Comparison of ENCODE assay signal across 22 cellular contexts in the genomic region with DNA sequence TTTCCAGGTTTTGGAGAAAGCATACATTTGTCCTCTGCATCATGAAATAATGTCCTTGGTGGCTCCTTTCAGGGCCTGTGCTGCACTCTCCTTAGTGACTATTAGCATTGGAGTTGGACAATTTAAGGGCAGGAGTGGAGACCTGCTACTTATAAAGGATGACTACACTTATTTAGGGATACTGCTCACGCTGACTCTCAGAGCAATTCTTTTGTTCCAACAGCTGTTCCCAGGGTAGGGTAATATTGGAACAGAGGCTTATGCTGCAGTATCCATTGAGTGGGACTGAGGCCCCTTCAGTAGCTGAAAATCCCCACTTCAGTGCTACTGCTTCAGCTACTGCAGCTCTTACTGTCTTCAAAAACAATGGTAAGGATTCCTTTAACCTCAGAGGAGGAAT.
DNase-seq lines count a peak whose midpoint lies in the region; ATAC-seq, FAIRE-seq and TF ChIP-seq lines count a peak whose summit lies in the region.
"Had no signal": no experiment of that assay in that cellular context is flagged by ENCODE, and none has a peak within 500 bp of the region (broad histone marks: within the 10 kb centered on the region; RNA-seq: fewer than 3 reads in every experiment).

No MANE protein-coding gene starts in this region.

- no peak for ATAC-seq in left cardiac atrium
- ATAC-seq in effector memory CD8-positive, alpha-beta T cell (replicated peaks): no peak
- ATAC-seq: activated CD8-positive, alpha-beta T cell treated with anti-CD3 and anti-CD28 coated beads, Interleukin-2, amount 10 ng/mL, durations not matched to agents 7 days and 5 days had no signal

- H3K4me2 ChIP-seq in astrocyte (ENCODE audit: low read length): peak overlapping the region; percentile 54

- no peaks in the 10 kb centered on the region for H3K9me3 Mint-ChIP-seq in astrocyte (ENCODE audit: unreplicated experiment)
- peaks cover 0 to 1% of the 10 kb centered on the region in 2 donors for H3K9me3 Mint-ChIP-seq in effector memory CD8-positive, alpha-beta T cell
- H3K9me3 Mint-ChIP-seq: activated B cell treated with CpG ODN at 0.5 μM for 24 hours; activated T-cell treated with anti-CD3 and anti-CD28 coated beads, Interleukin-2, amount 50 U/mL, for 4 hours; T-helper 1 cell treated with Interleukin-12 subunit alpha and Interleukin-12 subunit beta and Interleukin-4 antibody, amounts not matched to agents 30 μg/mL and 1 μg/mL, for 36 hours had no signal

- H3K4me1 ChIP-seq in left ventricle myocardium inferior (no peaks in the 10 kb centered on the region), astrocyte (ENCODE audit: insufficient read depth, low read length) (peaks cover 44% of the 10 kb centered on the region)

- H4K20me1 ChIP-seq in astrocyte (ENCODE audit: insufficient read depth, low read length): no peaks in the 10 kb centered on the region

- intact Hi-C loops in left ventricle myocardium inferior (cut with micrococcal nuclease) (no loop called here), left cardiac atrium (cut with DNase I) (no loop called here)

- H3K27me3 ChIP-seq in left ventricle myocardium inferior (ENCODE audit: low read depth): no peaks in the 10 kb centered on the region
- no peaks in the 10 kb centered on the region for H3K27me3 ChIP-seq in astrocyte (ENCODE audit: insufficient read depth, low read length)

- peak overlapping the region; percentile 34 for H3K27ac ChIP-seq in left ventricle myocardium inferior (replicated peaks)
- H3K27ac ChIP-seq in astrocyte (ENCODE audit: low read depth, low read length): peak overlapping the region; percentile 96
- H3K27ac ChIP-seq: RWPE1 had no signal

- H3K9ac ChIP-seq in astrocyte (ENCODE audit: low read length): peak overlapping the region; percentile 76

- no peaks in the 10 kb centered on the region for H3K36me3 Mint-ChIP-seq in astrocyte (ENCODE audit: low read depth, unreplicated experiment)
- H3K36me3 Mint-ChIP-seq in effector memory CD8-positive, alpha-beta T cell (ENCODE audit: insufficient read depth): no peaks in the 10 kb centered on the region
- H3K36me3 Mint-ChIP-seq: immature natural killer cell; natural killer cell treated with Interleukin-12 subunit alpha and Interleukin-12 subunit beta and Interleukin-15 and Interleukin-18, amount 100 ng/mL, for 72 hours had no signal

- H3K79me2 ChIP-seq in astrocyte (ENCODE audit: insufficient read depth, low read length): no peaks in the 10 kb centered on the region

- no peak overlapping the region for H3K4me3 Mint-ChIP-seq in astrocyte (ENCODE audit: unreplicated experiment)
- H3K4me3 Mint-ChIP-seq in effector memory CD8-positive, alpha-beta T cell: no peak overlapping the region
- H3K4me3 Mint-ChIP-seq: activated B cell treated with CpG ODN at 0.5 μM for 24 hours; activated CD8-positive, alpha-beta T cell treated with anti-CD3 and anti-CD28 coated beads, Interleukin-2, amount 10 ng/mL, durations not matched to agents 7 days and 5 days; activated T-cell treated with anti-CD3 and anti-CD28 coated beads, Interleukin-2, amount 50 U/mL, for 4 hours; immature natural killer cell; T-helper 1 cell treated with Interleukin-12 subunit alpha and Interleukin-12 subunit beta and Interleukin-4 antibody, amounts not matched to agents 30 μg/mL and 1 μg/mL, for 36 hours had no signal

- H3K4me1 Mint-ChIP-seq in astrocyte (ENCODE audit: low read depth, unreplicated experiment): peaks cover 42% of the 10 kb centered on the region
- no peaks in the 10 kb centered on the region for H3K4me1 Mint-ChIP-seq in effector memory CD8-positive, alpha-beta T cell (ENCODE audit: low read depth in 2 of 2)
- H3K4me1 Mint-ChIP-seq: activated B cell treated with CpG ODN at 0.5 μM for 24 hours, immature natural killer cell had no signal

- no peaks in the 10 kb centered on the region for H3K36me3 ChIP-seq in left ventricle myocardium inferior
- H3K36me3 ChIP-seq in astrocyte (ENCODE audit: insufficient read depth, low read length): no peaks in the 10 kb centered on the region

- peak overlapping the region; percentile 98 for H3K27ac Mint-ChIP-seq in astrocyte (ENCODE audit: unreplicated experiment)
- H3K27ac Mint-ChIP-seq in effector memory CD8-positive, alpha-beta T cell: no peak overlapping the region
- H3K27ac Mint-ChIP-seq: activated B cell treated with CpG ODN at 0.5 μM for 24 hours; activated CD8-positive, alpha-beta T cell treated with anti-CD3 and anti-CD28 coated beads, Interleukin-2, amount 10 ng/mL, durations not matched to agents 7 days and 5 days; immature natural killer cell; T-helper 1 cell treated with Interleukin-12 subunit alpha and Interleukin-12 subunit beta and Interleukin-4 antibody, amounts not matched to agents 30 μg/mL and 1 μg/mL, for 36 hours had no signal

- no peak for DNase-seq in left ventricle myocardium inferior
- DNase-seq in left cardiac atrium: no peak
- DNase-seq in astrocyte (ENCODE audit: low read depth): no peak
- peak; percentile 91 for DNase-seq in myocyte (ENCODE audit: low read depth)
- no peak for DNase-seq in NCI-H2171 treated with DMSO at 0.1 percent for 48 hours (lab: John Stamatoyannopoulos, UW)
- DNase-seq in stimulated activated CD8-positive, alpha-beta memory T cell treated with anti-CD3 and anti-CD28 coated beads, Interleukin-4, amount 100 ng/mL, for 48 hours: no peak
- DNase-seq in effector memory CD8-positive, alpha-beta T cell: no peak
- DNase-seq in iPS-NIHi7 (ENCODE audit: extremely low spot score): no peak
- DNase-seq: activated B cell treated with CpG ODN at 0.5 μM for 24 hours; activated CD8-positive, alpha-beta T cell treated with anti-CD3 and anti-CD28 coated beads, Interleukin-2, amount 10 ng/mL, durations not matched to agents 7 days and 5 days; activated naive CD4-positive, alpha-beta T cell treated with anti-CD3 and anti-CD28 coated beads, Interleukin-2, amount 50 U/mL, for 16 hours; activated T-cell treated with anti-CD3 and anti-CD28 coated beads, Interleukin-2, amount 50 U/mL, for 4 hours; DMS153; immature natural killer cell; NCI-H345; NK-92 treated with Interleukin-12 subunit alpha and Interleukin-12 subunit beta, amount 100 ng/mL, for 24 hours; stimulated activated CD4-positive, alpha-beta T cell treated with anti-CD3 and anti-CD28 coated beads, Interleukin-12 subunit alpha, Interleukin-12 subunit beta, amount 100 ng/mL, for 4 hours had no signal

- TF ChIP-seq CTCF in left ventricle myocardium inferior (IDR thresholded peaks at IDR 0.05; ENCODE audit: borderline replicate concordance): no peak
- TF ChIP-seq CTCF in astrocyte (IDR thresholded peaks at IDR 0.05; ENCODE audit: insufficient read depth, low read depth, low read length): no peak

- H2AFZ ChIP-seq in astrocyte (ENCODE audit: low read depth, low read length): no peak overlapping the region

- H3K4me3 ChIP-seq in left ventricle myocardium inferior (no peak overlapping the region), astrocyte (ENCODE audit: insufficient read depth, low read depth, low read length) (no peak overlapping the region)

- H3K9me3 ChIP-seq in left ventricle myocardium inferior (replicated peaks) (no peaks in the 10 kb centered on the region), astrocyte (ENCODE audit: insufficient read depth, low read depth, low read length) (no peaks in the 10 kb centered on the region)

- no peak for FAIRE-seq in astrocyte (lab: Jason Lieb, UNC)
- FAIRE-seq: A204.1, GM12892 had no signal

- no peaks in the 10 kb centered on the region for H3K27me3 Mint-ChIP-seq in astrocyte (ENCODE audit: low read depth, unreplicated experiment)
- H3K27me3 Mint-ChIP-seq in effector memory CD8-positive, alpha-beta T cell: peaks cover 12% of the 10 kb centered on the region in 2 donors
